In the genomic region with DNA sequence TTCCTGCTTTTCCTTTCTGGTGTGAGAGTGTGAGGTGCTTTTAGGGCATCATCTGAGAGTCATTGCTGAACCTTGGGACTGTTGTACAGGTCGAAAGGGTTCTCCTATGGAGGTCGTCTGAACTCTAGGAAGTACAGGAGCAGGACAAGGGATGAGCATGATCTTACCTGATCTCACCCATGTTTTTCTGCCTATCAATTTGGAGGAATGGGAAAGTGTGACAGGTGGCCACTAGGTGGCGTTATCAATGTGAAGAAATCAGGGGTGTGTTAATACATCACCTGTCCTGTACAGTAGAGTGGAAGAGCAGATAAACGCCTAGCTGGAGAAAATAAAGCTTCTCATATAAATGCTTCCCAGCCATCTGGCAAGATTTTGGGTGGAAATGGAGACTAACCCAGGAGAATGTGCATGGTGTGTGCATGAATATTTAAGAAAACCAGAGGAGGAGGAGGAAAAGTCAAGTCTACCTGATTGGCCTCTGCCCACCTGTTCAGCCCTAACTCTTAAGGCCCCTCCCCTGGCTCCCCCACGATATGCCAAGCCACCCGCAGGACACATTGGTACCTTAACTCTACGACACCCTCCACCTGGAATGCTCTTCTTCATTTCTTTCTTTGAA, we compare ENCODE assay signal across 8 cellular contexts.
A peak's percentile ranks its signal among the peaks of the same experiment; 100 is the strongest.
DNase-seq lines count a peak whose midpoint lies in the region; ATAC-seq and TF ChIP-seq lines count a peak whose summit lies in the region.

No MANE protein-coding gene starts in this region.

- no peaks in the 10 kb centered on the region for H3K27me3 ChIP-seq in body of pancreas

- intact Hi-C loops in body of pancreas (cut with DNase I): loop anchor here (10.0 kb wide), 1 partner anchor 848 kb away; no protein-coding TSS in a partner anchor

- no peaks in the 10 kb centered on the region for H3K36me3 ChIP-seq in body of pancreas (replicated peaks in 1 of 2; ENCODE audit: insufficient read depth in 1 of 2, low read depth in 2 of 2)

- peak; percentile 47 to 89 (median 85) for TF ChIP-seq CTCF in body of pancreas (IDR thresholded peaks at IDR 0.05)

- WGBS in body of pancreas, 2 donors: 6 to 10% methylated on average over 7 of the region's 7 CpGs

- H3K9me3 ChIP-seq in body of pancreas: no peaks in the 10 kb centered on the region

- no peak overlapping the region for H3K27ac ChIP-seq in body of pancreas

- H3K4me1 ChIP-seq in body of pancreas: no peaks in the 10 kb centered on the region

- no peak overlapping the region for H3K4me3 ChIP-seq in body of pancreas

- TF ChIP-seq POLR2A in body of pancreas (IDR thresholded peaks at IDR 0.05): no peak

- ATAC-seq in GM21360 (IDR thresholded peaks at IDR 0.05; ENCODE audit: unreplicated experiment): peak; percentile 43
- peak; percentile 62 for ATAC-seq in body of pancreas
- ATAC-seq in HG03521 (IDR thresholded peaks at IDR 0.05; ENCODE audit: unreplicated experiment): no peak

- DNase-seq in CD1c-positive myeloid dendritic cell (ENCODE audit: extremely low spot score): peak; percentile 41
- DNase-seq in NCI-H1436 (lab: John Stamatoyannopoulos, UW): peak; percentile 70
- peak; percentile 27 for DNase-seq in T follicular helper cell (ENCODE audit: low read depth)
- peak; percentile 69 to 78 (median 72) for DNase-seq in body of pancreas
- DNase-seq in kidney glomerular epithelial cell (lab: John Stamatoyannopoulos, UW): peak; percentile 45
- DNase-seq in stimulated activated CD4-positive, alpha-beta T cell treated with anti-CD3 and anti-CD28 coated beads, TNF-alpha, amount 100 ng/mL, for 1 hour (ENCODE audit: low read depth in 3 of 3, low spot score in 1 of 3): peak in 2 of 3 donors; percentile 2 to 35

Comparison
In these comparisons a context has a peak if more than half of its experiments do, and no peak if none do; other contexts are left out.
1. DNase-seq: peak in every context shown above with its lines; median percentile 72 in body of pancreas; 70 in NCI-H1436; 45 in kidney glomerular epithelial cell; 41 in CD1c-positive myeloid dendritic cell; 27 in T follicular helper cell; 18 in stimulated activated CD4-positive, alpha-beta T cell treated with anti-CD3 and anti-CD28 coated beads, TNF-alpha, amount 100 ng/mL, for 1 hour.